8 cellular contexts compared by ENCODE assay signal in the genomic region with DNA sequence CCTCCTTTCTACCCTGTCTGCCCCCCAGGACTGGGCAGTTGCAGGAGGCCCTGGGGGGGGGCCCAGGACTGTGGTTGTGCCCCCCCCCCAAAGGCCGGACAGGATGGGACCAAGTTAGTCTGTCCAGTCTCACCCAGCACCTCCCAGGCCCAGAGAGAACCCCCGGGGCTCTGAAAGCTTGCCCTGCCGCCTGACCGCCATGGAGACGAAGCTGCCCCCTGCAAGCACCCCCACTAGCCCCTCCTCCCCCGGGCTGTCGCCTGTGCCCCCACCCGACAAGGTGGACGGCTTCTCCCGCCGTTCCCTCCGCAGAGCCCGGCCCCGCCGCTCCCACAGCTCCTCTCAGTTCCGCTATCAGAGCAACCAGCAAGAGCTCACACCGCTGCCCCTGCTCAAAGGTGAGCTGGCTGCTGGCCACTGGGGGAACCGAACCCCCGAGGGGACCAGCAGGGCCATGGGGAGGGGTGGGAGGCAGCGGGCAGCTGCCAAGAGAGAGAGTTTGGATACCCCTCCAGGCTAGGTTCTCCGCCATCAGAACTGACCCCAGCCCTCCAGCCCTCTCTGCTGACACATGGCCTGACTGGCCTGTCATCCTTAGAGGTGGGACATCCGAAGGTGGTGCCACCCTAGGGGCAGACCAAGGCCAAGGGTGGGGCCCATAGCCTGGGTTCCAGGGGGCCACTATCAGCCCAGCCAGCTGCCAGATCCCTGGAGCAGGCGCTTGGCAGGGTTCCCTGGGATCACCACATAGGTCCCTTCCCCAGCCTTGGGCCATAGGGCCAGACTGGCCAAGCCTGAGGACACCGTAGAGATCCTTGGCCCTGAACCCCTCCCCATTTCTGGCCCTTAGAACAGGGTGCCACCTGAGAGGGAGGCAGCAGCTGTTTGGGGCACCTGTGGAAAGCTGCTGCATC. TPM values are rescaled to one million over a fixed set of nuclear protein-coding genes. Genes with fewer than 3 reads are reported as not detected.
DNase-seq lines count a peak whose midpoint lies in the region; ATAC-seq and TF ChIP-seq lines count a peak whose summit lies in the region.

No MANE protein-coding gene starts in this region.

- no peaks in the 10 kb centered on the region for H3K9me3 Mint-ChIP-seq in activated CD4-positive, alpha-beta T cell treated with anti-CD3 and anti-CD28 coated beads for 36 hours (ENCODE audit: low read depth)

- H3K27me3 Mint-ChIP-seq in activated CD4-positive, alpha-beta T cell treated with anti-CD3 and anti-CD28 coated beads for 36 hours, result no peaks in the 10 kb centered on the region

- H3K36me3 ChIP-seq in adrenal gland (replicated peaks in 1 of 2) (peaks cover 0 to 35% of the 10 kb centered on the region in 2 donors), subcutaneous abdominal adipose tissue (ENCODE audit: control insufficient read depth in 5 of 5, insufficient read depth in 5 of 5, low read length in 5 of 5) (peaks cover 0 to 41% (median 31%) of the 10 kb centered on the region in 5 donors)

- 57 to 87% (median 60%) methylated on average over 1 to 24 of the region's 24 CpGs for WGBS in adrenal gland, 4 donors

- no peak for ATAC-seq in activated CD4-positive, alpha-beta T cell treated with anti-CD3 and anti-CD28 coated beads for 36 hours
- ATAC-seq in GM21526 (IDR thresholded peaks at IDR 0.05; ENCODE audit: low FRiP score, unreplicated experiment) (no peak), GM21786 (IDR thresholded peaks at IDR 0.05; ENCODE audit: unreplicated experiment) (no peak)

- POLR2A ChIA-PET in activated CD4-positive, alpha-beta T cell treated with anti-CD3 and anti-CD28 coated beads for 36 hours (lab: Charles Lee), result no interaction called here

- H3K27me3 ChIP-seq in adrenal gland, result no peaks in the 10 kb centered on the region
- H3K27me3 ChIP-seq in subcutaneous abdominal adipose tissue (ENCODE audit: control insufficient read depth in 5 of 5, insufficient read depth in 4 of 5, low read length in 5 of 5), result no peaks in the 10 kb centered on the region

- H3K27ac ChIP-seq in adrenal gland (no peak overlapping the region), subcutaneous abdominal adipose tissue (ENCODE audit: low read depth, low read length) (no peak overlapping the region)

- no peak overlapping the region for H3K27ac Mint-ChIP-seq in activated CD4-positive, alpha-beta T cell treated with anti-CD3 and anti-CD28 coated beads for 36 hours

- H3K4me3 ChIP-seq in adrenal gland (peak overlapping the region in 3 of 4 donors; percentile 7 to 93 (median 88)), subcutaneous abdominal adipose tissue (ENCODE audit: low read depth in 1 of 5, low read length in 5 of 5) (peak overlapping the region; percentile 79 to 89 (median 86))

- H3K4me1 Mint-ChIP-seq in activated CD4-positive, alpha-beta T cell treated with anti-CD3 and anti-CD28 coated beads for 36 hours, result peaks cover 9% of the 10 kb centered on the region

- peak overlapping the region; percentile 38 to 97 (median 86) for H3K9ac ChIP-seq in subcutaneous abdominal adipose tissue (ENCODE audit: low read length in 5 of 5)

- no peak for DNase-seq in activated CD4-positive, alpha-beta T cell treated with anti-CD3 and anti-CD28 coated beads for 36 hours
- DNase-seq in activated CD4-positive, alpha-beta T cell treated with anti-CD3 and anti-CD28 coated beads, Interleukin-2, amount 50 U/mL, for 1 hour, result no peak
- DNase-seq in adrenal gland (peak in 1 of 7 donors; percentile 32), left kidney (ENCODE audit: low read depth, low spot score) (peak; percentile 39), NCI-H524 treated with DMSO at 0.1 percent for 48 hours (lab: John Stamatoyannopoulos, UW) (no peak)

- CTCF ChIA-PET in activated CD4-positive, alpha-beta T cell treated with anti-CD3 and anti-CD28 coated beads for 36 hours (lab: Charles Lee), result interaction anchor here (0.6 kb wide), 1 partner anchor 142 kb away, joined by 3 read pairs; no protein-coding TSS in a partner anchor

- H3K4me1 ChIP-seq in adrenal gland (replicated peaks in 1 of 2), result peaks cover 12 to 19% of the 10 kb centered on the region in 2 donors
- H3K4me1 ChIP-seq in subcutaneous abdominal adipose tissue (ENCODE audit: control insufficient read depth in 5 of 5, insufficient read depth in 5 of 5, low read length in 5 of 5), result peaks cover 3 to 32% (median 30%) of the 10 kb centered on the region in 5 donors

- TF ChIP-seq CTCF in adrenal gland (IDR thresholded peaks at IDR 0.05), result no peak

- intact Hi-C loops in activated CD4-positive, alpha-beta T cell treated with anti-CD3 and anti-CD28 coated beads for 36 hours (cut with DNase I, micrococcal nuclease), result loop anchor here in 1 of 2 experiments (2.0 kb wide), 1 partner anchor 47 kb away; the partner anchor contains the start of gene EHD1
- intact Hi-C loops in adrenal gland (cut with DNase I), result loop anchor here in 1 of 2 donors (10.0 kb wide), 1 partner anchor 99 kb away; the partner anchor contains the start of gene SNX15

- H3K9me3 ChIP-seq in adrenal gland (replicated peaks in 1 of 3), result no peaks in the 10 kb centered on the region
- no peaks in the 10 kb centered on the region for H3K9me3 ChIP-seq in subcutaneous abdominal adipose tissue (ENCODE audit: control insufficient read depth in 5 of 5, low read length in 5 of 5)

- peaks cover 6% of the 10 kb centered on the region for H3K36me3 Mint-ChIP-seq in activated CD4-positive, alpha-beta T cell treated with anti-CD3 and anti-CD28 coated beads for 36 hours (ENCODE audit: low read depth)

- no peak for TF ChIP-seq POLR2A in adrenal gland (IDR thresholded peaks at IDR 0.05)

- peak overlapping the region; percentile 81 for H3K4me3 Mint-ChIP-seq in activated CD4-positive, alpha-beta T cell treated with anti-CD3 and anti-CD28 coated beads for 36 hours

RNA-seq across cellular contexts. Expression of gene PPP2R5B, which starts 1.3 kb away (rescaled TPM):
- 10 to 100 TPM; 13.2 to 13.5 TPM for total RNA-seq in activated CD4-positive, alpha-beta T cell treated with anti-CD3 and anti-CD28 coated beads for 36 hours
- 10 to 100 TPM; 11.4 to 26.6 (median 21.2) TPM for total RNA-seq in adrenal gland
- 10 to 100 TPM; 10.7 to 51.3 (median 25.6) TPM for polyA plus RNA-seq in adrenal gland

RNA-seq across cellular contexts. Expression of gene ATG2A, which starts 8.8 kb away (rescaled TPM):
- 10 to 100 TPM; 15.8 to 16.7 TPM for total RNA-seq in activated CD4-positive, alpha-beta T cell treated with anti-CD3 and anti-CD28 coated beads for 36 hours
- 10 to 100 TPM; 27.2 to 43.5 (median 34.3) TPM for total RNA-seq in adrenal gland
- 10 to 100 TPM in 2 of 3 donors, 1 to 10 TPM in 1; 3.6 to 43.3 (median 32.4) TPM for polyA plus RNA-seq in adrenal gland

RNA-seq across cellular contexts. Expression of gene GPHA2, which starts 9.9 kb away (rescaled TPM):
- total RNA-seq in activated CD4-positive, alpha-beta T cell treated with anti-CD3 and anti-CD28 coated beads for 36 hours, result under 1 TPM in 1 of 2 experiments, not detected in 1; 0.34 TPM
- total RNA-seq in adrenal gland, result not detected
- under 1 TPM in 1 of 3 donors, not detected in 2; 0.67 TPM for polyA plus RNA-seq in adrenal gland

RNA-seq across cellular contexts. Expression of gene MAJIN, which starts 46.1 kb away (rescaled TPM):
- 1 to 10 TPM; 1.2 to 1.6 TPM for total RNA-seq in activated CD4-positive, alpha-beta T cell treated with anti-CD3 and anti-CD28 coated beads for 36 hours
- not detected for total RNA-seq in adrenal gland
- polyA plus RNA-seq in adrenal gland, result under 1 TPM in 2 of 3 donors, not detected in 1; 0.24 to 0.29 TPM

RNA-seq across cellular contexts. Expression of gene EHD1, which starts 47.4 kb away (rescaled TPM):
- 10 to 100 TPM; 71.0 to 73.6 TPM for total RNA-seq in activated CD4-positive, alpha-beta T cell treated with anti-CD3 and anti-CD28 coated beads for 36 hours
- 100 to 1,000 TPM in 1 of 8 donors, 10 to 100 TPM in 7; 38.5 to 107 (median 57.1) TPM for total RNA-seq in adrenal gland
- 10 to 100 TPM; 14.3 to 50.4 (median 20.0) TPM for polyA plus RNA-seq in adrenal gland
